ENCODE assay signal across 8 cellular contexts in genomic region chr21:20998886-20999285, GRCh38. TPM values are rescaled to one million over a fixed set of nuclear protein-coding genes. Genes with fewer than 3 reads are reported as not detected.
A peak's percentile ranks its signal among the peaks of the same experiment; 100 is the strongest.
DNase-seq lines count a peak whose midpoint lies in the region; ATAC-seq and TF ChIP-seq lines count a peak whose summit lies in the region.

No MANE protein-coding gene starts in this region.

- peak overlapping the region; percentile 42; the same call in 1 of the 2 replicates for H3K4me3 ChIP-seq in HFF-Myc (replicated peaks; ENCODE audit: low read depth, low read length)
- H3K4me3 ChIP-seq in iPS-15b (ENCODE audit: low read depth, low read length), result peak overlapping the region; percentile 51
- peak overlapping the region; percentile 56 to 70 (median 66) for H3K4me3 ChIP-seq in skeletal muscle tissue (ENCODE audit: low read length in 3 of 3)

- no peak for ATAC-seq in activated B cell treated with CpG ODN at 0.5 μM for 24 hours (ENCODE audit: low read depth)

- CTCF ChIA-PET in activated B cell treated with CpG ODN at 0.5 μM for 24 hours (lab: Charles Lee), result interaction anchor here (0.7 kb wide), 2 partner anchors 161 to 1704 kb away, joined by 3 to 4 read pairs; no protein-coding TSS in a partner anchor

- intact Hi-C loops in activated B cell treated with CpG ODN at 0.5 μM for 24 hours (cut with micrococcal nuclease), result loop anchor here (1.0 to 5.0 kb wide), 2 partner anchors 923 to 1793 kb away; no protein-coding TSS in a partner anchor

- H3K4me3 Mint-ChIP-seq in activated B cell treated with CpG ODN at 0.5 μM for 24 hours, result peak overlapping the region; percentile 78

- H3K4me1 ChIP-seq in iPS-15b (ENCODE audit: control insufficient read depth, insufficient read depth, low read length), result peaks cover 6% of the 10 kb centered on the region
- peaks cover 3 to 13% (median 9%) of the 10 kb centered on the region in 3 donors for H3K4me1 ChIP-seq in skeletal muscle tissue (ENCODE audit: control insufficient read depth in 3 of 3, insufficient read depth in 3 of 3, low read length in 3 of 3)

- no peaks in the 10 kb centered on the region for H3K9me3 ChIP-seq in iPS-15b (ENCODE audit: control insufficient read depth, insufficient read depth, low read length)
- H3K9me3 ChIP-seq in skeletal muscle tissue (ENCODE audit: control insufficient read depth in 3 of 3, low read length in 3 of 3), result no peaks in the 10 kb centered on the region

- no peaks in the 10 kb centered on the region for H3K9me3 Mint-ChIP-seq in activated B cell treated with CpG ODN at 0.5 μM for 24 hours

- H3K36me3 Mint-ChIP-seq in activated B cell treated with CpG ODN at 0.5 μM for 24 hours (ENCODE audit: low read depth), result no peaks in the 10 kb centered on the region

- H3K27me3 ChIP-seq in iPS-15b (ENCODE audit: control insufficient read depth, insufficient read depth, low read length) (peaks cover 34% of the 10 kb centered on the region), skeletal muscle tissue (ENCODE audit: control insufficient read depth in 3 of 3, insufficient read depth in 3 of 3, low read length in 3 of 3) (peaks cover 10 to 19% (median 17%) of the 10 kb centered on the region in 3 donors)

- no peak overlapping the region for H3K9ac ChIP-seq in iPS-15b (ENCODE audit: low read depth, low read length)
- no peak overlapping the region for H3K9ac ChIP-seq in skeletal muscle tissue (ENCODE audit: low read depth in 1 of 3, low read length in 3 of 3)

- POLR2A ChIA-PET in activated B cell treated with CpG ODN at 0.5 μM for 24 hours (lab: Charles Lee), result no interaction called here

- no peak overlapping the region for H3K27ac Mint-ChIP-seq in activated B cell treated with CpG ODN at 0.5 μM for 24 hours

- DNase-seq in HFF-Myc (ENCODE audit: extremely low read depth, low read depth) (no peak), activated B cell treated with CpG ODN at 0.5 μM for 24 hours (no peak), SW 1271 (lab: John Stamatoyannopoulos, UW) (no peak), KG1 (lab: John Stamatoyannopoulos, UW) (no peak), amniotic stem cell (lab: John Stamatoyannopoulos, UW) (no peak)
- DNase-seq in central memory CD4-positive, alpha-beta T cell, result no peak

- peaks cover 16% of the 10 kb centered on the region for H3K4me1 Mint-ChIP-seq in activated B cell treated with CpG ODN at 0.5 μM for 24 hours

- H3K27me3 Mint-ChIP-seq in activated B cell treated with CpG ODN at 0.5 μM for 24 hours, result peaks cover 21% of the 10 kb centered on the region

- TF ChIP-seq CTCF in HFF-Myc (IDR thresholded peaks at IDR 0.05; ENCODE audit: low read depth, low read length, missing control alignments) (no peak), activated B cell treated with CpG ODN at 0.5 μM for 24 hours (IDR thresholded peaks at IDR 0.05) (no peak)

- no peak overlapping the region for H3K27ac ChIP-seq in skeletal muscle tissue (ENCODE audit: low read depth, low read length)

- no peaks in the 10 kb centered on the region for H3K36me3 ChIP-seq in iPS-15b (ENCODE audit: control insufficient read depth, insufficient read depth, low read length)
- H3K36me3 ChIP-seq in skeletal muscle tissue (ENCODE audit: control insufficient read depth in 3 of 3, insufficient read depth in 3 of 3, low read length in 3 of 3), result no peaks in the 10 kb centered on the region

RNA-seq across cellular contexts. Expression of gene NCAM2, which starts 0.7 kb away (rescaled TPM):
- total RNA-seq in activated B cell treated with CpG ODN at 0.5 μM for 24 hours, result not detected in 2 replicates
- total RNA-seq in skeletal muscle tissue, result 6.8 TPM
